In the genomic region with DNA sequence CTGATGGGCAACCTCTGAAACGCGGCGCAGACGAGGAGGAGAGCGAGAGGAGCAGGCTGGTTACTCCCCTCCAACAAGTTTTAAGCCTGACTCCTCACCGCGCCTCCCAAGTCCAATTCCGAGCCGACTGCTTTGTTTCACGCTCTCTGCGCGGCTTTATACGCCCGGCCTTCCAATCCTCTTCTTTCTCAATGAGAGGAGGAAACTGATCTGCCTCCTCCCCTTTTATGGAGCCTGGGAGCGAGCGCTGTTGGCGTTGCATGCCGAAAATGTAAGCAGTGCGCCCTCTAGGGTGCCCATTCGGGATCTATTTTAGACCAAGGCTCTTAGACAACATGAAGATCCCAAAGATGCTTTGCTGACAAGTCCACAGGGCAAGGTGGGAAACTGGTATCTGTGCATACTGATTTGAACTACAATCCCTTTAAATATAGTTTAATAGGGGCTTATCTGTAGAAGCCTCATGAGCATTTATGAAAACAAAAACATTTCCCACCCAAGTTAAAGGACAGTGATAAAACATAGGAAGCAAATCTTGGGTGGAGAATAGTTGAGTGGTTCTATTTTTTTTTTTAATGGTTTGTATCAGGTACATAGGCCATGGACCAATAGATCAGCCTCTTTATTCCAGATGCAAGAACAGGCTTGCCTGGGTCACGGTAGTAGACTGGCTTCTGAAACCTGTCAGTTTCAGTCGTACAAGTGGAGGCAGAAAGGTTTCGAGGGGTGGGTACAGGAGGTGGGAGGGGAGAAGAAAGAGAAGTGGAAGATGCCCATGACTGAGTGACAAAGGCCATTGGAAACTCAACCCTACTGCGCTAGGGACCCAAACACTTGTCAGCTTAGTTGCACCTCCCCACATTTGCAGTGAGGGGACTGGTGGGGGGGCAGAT, we compare ENCODE assay signal across 8 cellular contexts. TPM values are rescaled to one million over a fixed set of nuclear protein-coding genes. Genes with fewer than 3 reads are reported as not detected.
DNase-seq lines count a peak whose midpoint lies in the region; ATAC-seq and TF ChIP-seq lines count a peak whose summit lies in the region.

Gene RND3, minus strand, starts transcription at position 131 of the 893 bp plus-strand sequence. CDS start 250 bp downstream, outside the sequence.

- H3K9me2 ChIP-seq in PC-9 (ENCODE audit: insufficient read depth) = no peaks in the 10 kb centered on the region

- H3K79me2 ChIP-seq in KMS-11 (ENCODE audit: insufficient read depth, low read depth) (peaks cover 4% of the 10 kb centered on the region; the same call in 1 of the 2 replicates), PC-9 (ENCODE audit: low read depth) (peaks cover 45% of the 10 kb centered on the region)

- DNase-seq in GM04503 (ENCODE audit: low read depth) (peak; percentile 96), PC-9 (peak; percentile 90 to 96), body of pancreas (peak; percentile 95 to 97 (median 97)), iPS DF 19.7 (ENCODE audit: low read depth, low spot score) (peak; percentile 92), gastrocnemius medialis (peak; percentile 92 to 93), NK-92 (lab: John Stamatoyannopoulos, UW; ENCODE audit: unreplicated experiment) (no peak)

- H3K9me3 ChIP-seq in PC-9 (ENCODE audit: insufficient read depth, low read depth) = no peaks in the 10 kb centered on the region
- no peaks in the 10 kb centered on the region for H3K9me3 ChIP-seq in body of pancreas
- no peaks in the 10 kb centered on the region for H3K9me3 ChIP-seq in gastrocnemius medialis

- H3K4me2 ChIP-seq in KMS-11 (peak within 1 kb of the TSS; percentile 55), PC-9 (peak within 1 kb of the TSS; percentile 74)

- H3K4me3 ChIP-seq in KMS-11 (IDR thresholded peaks at IDR 0.05; ENCODE audit: insufficient read depth, low read depth, low read length) (peak within 1 kb of the TSS; percentile 74), PC-9 (peak within 1 kb of the TSS; percentile 93), body of pancreas (peak within 1 kb of the TSS; percentile 20 to 46), gastrocnemius medialis (peak within 1 kb of the TSS; percentile 58 to 74 (median 68))

- peak within 1 kb of the TSS; percentile 77 for H3K9ac ChIP-seq in KMS-11

- H2AFZ ChIP-seq in KMS-11 (ENCODE audit: low read depth) = peak within 1 kb of the TSS; percentile 86
- no peak within 1 kb of the TSS for H2AFZ ChIP-seq in PC-9

- intact Hi-C loops in PC-9 (cut with micrococcal nuclease; ENCODE audit: unreplicated experiment) = loop anchor here (1.0 to 10.0 kb wide), 9 partner anchors 40 to 890 kb away; no protein-coding TSS in a partner anchor
- intact Hi-C loops in body of pancreas (cut with DNase I) = no loop called here
- intact Hi-C loops in gastrocnemius medialis (cut with DNase I; ENCODE audit: low total_unique reads) = loop anchor here (1.0 to 10.0 kb wide), 4 partner anchors 688 to 900 kb away; partner anchors contain the start of gene MMADHC

- whole genome bisulfite sequencing in body of pancreas, 2 donors = 9 to 12% methylated on average over 20 to 24 of the region's 24 CpGs

- TF ChIP-seq POLR2A in body of pancreas (IDR thresholded peaks at IDR 0.05) (peak; percentile 77 to 95 (median 95)), gastrocnemius medialis (IDR thresholded peaks at IDR 0.05) (peak; percentile 80 to 82)

- TF ChIP-seq CTCF in KMS-11 (conservative IDR thresholded peaks at IDR 0.05; ENCODE audit: low read depth, low read length) = peak; percentile 91
- TF ChIP-seq CTCF in PC-9 (conservative IDR thresholded peaks at IDR 0.05) = peak; percentile 87
- TF ChIP-seq CTCF in body of pancreas (IDR thresholded peaks at IDR 0.05) = peak; percentile 58 to 95 (median 87)
- peak; percentile 47 to 82 (median 74) for TF ChIP-seq CTCF in gastrocnemius medialis (IDR thresholded peaks at IDR 0.05 in 4 of 5, conservative IDR thresholded peaks at IDR 0.05 in 1 of 5)

- no peaks in the 10 kb centered on the region for H4K20me1 ChIP-seq in KMS-11 (ENCODE audit: insufficient read depth)
- peaks cover 21% of the 10 kb centered on the region; the same call in 1 of the 2 replicates for H4K20me1 ChIP-seq in PC-9 (ENCODE audit: insufficient read depth)

- no TSS peak for BruUV-seq in PC-9 (replicated peaks; lab: Mats Ljungman, UMichigan)

- H3F3A ChIP-seq in PC-9 (ENCODE audit: insufficient read depth, low read depth) = peaks cover 6% of the 10 kb centered on the region; the same call in 1 of the 2 replicates

- H3K36me3 ChIP-seq in KMS-11 (ENCODE audit: insufficient read depth) = no peaks in the 10 kb centered on the region
- peaks cover 20% of the 10 kb centered on the region for H3K36me3 ChIP-seq in PC-9 (ENCODE audit: low read depth)
- no peaks in the 10 kb centered on the region for H3K36me3 ChIP-seq in body of pancreas (replicated peaks in 1 of 2; ENCODE audit: insufficient read depth in 1 of 2, low read depth in 2 of 2)
- H3K36me3 ChIP-seq in gastrocnemius medialis = no peaks in the 10 kb centered on the region

- in situ Hi-C loops in gastrocnemius medialis (cut with MboI; ENCODE audit: low sequenced_read_pairs in 4 of 4) = loop anchor here in 2 of 4 donors (10.0 to 25.0 kb wide), 2 partner anchors 675 to 893 kb away; no protein-coding TSS in a partner anchor

- H3K27ac ChIP-seq in KMS-11 (peak within 1 kb of the TSS; percentile 61), PC-9 (peak within 1 kb of the TSS; percentile 92), body of pancreas (peak within 1 kb of the TSS; percentile 85 to 89 (median 86)), gastrocnemius medialis (peak within 1 kb of the TSS; percentile 74 to 82 (median 80))

- H3K4me1 ChIP-seq in KMS-11 (ENCODE audit: low read depth, poor library complexity, severe bottlenecking) = peaks cover 21% of the 10 kb centered on the region
- peaks cover 16% of the 10 kb centered on the region for H3K4me1 ChIP-seq in PC-9 (replicated peaks; ENCODE audit: insufficient read depth)
- H3K4me1 ChIP-seq in body of pancreas = peaks cover 11% of the 10 kb centered on the region
- peaks cover 12 to 14% of the 10 kb centered on the region in 2 donors for H3K4me1 ChIP-seq in gastrocnemius medialis

- ATAC-seq in GM21737 (IDR thresholded peaks at IDR 0.05; ENCODE audit: unreplicated experiment) (peak; percentile 76), body of pancreas (peak; percentile 76), gastrocnemius medialis (peak; percentile 89 to 91)

- POLR2A ChIA-PET in PC-9 (lab: Charles Lee; ENCODE audit: unreplicated experiment) = interaction anchor here (0.6 to 0.7 kb wide), 2 partner anchors 15 to 408 kb away, joined by 4 read pairs; no protein-coding TSS in a partner anchor

- H3K27me3 ChIP-seq in KMS-11 (ENCODE audit: insufficient read depth, low read depth) = no peaks in the 10 kb centered on the region
- H3K27me3 ChIP-seq in PC-9 (ENCODE audit: insufficient read depth, low read depth) = no peaks in the 10 kb centered on the region
- H3K27me3 ChIP-seq in body of pancreas = no peaks in the 10 kb centered on the region
- no peaks in the 10 kb centered on the region for H3K27me3 ChIP-seq in gastrocnemius medialis

- CTCF ChIA-PET in PC-9 (lab: Charles Lee) = no interaction called here

RNA-seq across cellular contexts. Expression of gene RND3, which starts in this region (rescaled TPM):
- 72.9 and 99.1 TPM in 2 replicates for total RNA-seq in PC-9 (2021)
- total RNA-seq in body of pancreas = 10 to 100 TPM in 1 of 2 donors, 1 to 10 TPM in 1; 4.9 to 10.6 TPM
- total RNA-seq in gastrocnemius medialis = 10 to 100 TPM in 3 of 4 donors, 1 to 10 TPM in 1; 2.1 to 14.9 (median 12.3) TPM

Comparison
In these comparisons a context has a peak if more than half of its experiments do, and no peak if none do; other contexts are left out.
1. H3K4me3 ChIP-seq: peak in every context shown above with its lines; median percentile 93 in PC-9; 74 in KMS-11; 68 in gastrocnemius medialis; 33 in body of pancreas.